ENCODE assay signal across 22 cellular contexts in genomic region chr1:245197121-245197520, GRCh38. TPM values are rescaled to one million over a fixed set of nuclear protein-coding genes. Genes with fewer than 3 reads are reported as not detected.
"Had no signal": no experiment of that assay in that cellular context is flagged by ENCODE, and none has a peak within 500 bp of the region (broad histone marks: within the 10 kb centered on the region; RNA-seq: fewer than 3 reads in every experiment).

No MANE protein-coding gene starts in this region.

- H3K36me3 Mint-ChIP-seq: activated naive CD4-positive, alpha-beta T cell treated with anti-CD3 and anti-CD28 coated beads, Interleukin-2, amount 50 U/mL, for 72 hours; stimulated activated naive B cell treated with anti-CD40 and anti-IgM and Interleukin-4, amounts not matched to agents 10 μg/mL and 1 μg/mL and 100 μg/mL, for 72 hours; WTC11 had no signal

- H3K27ac Mint-ChIP-seq: activated naive CD4-positive, alpha-beta T cell treated with anti-CD3 and anti-CD28 coated beads, Interleukin-2, amount 50 U/mL, for 72 hours; activated T-helper 17 cell treated with anti-CD3 and anti-CD28 coated beads, Interleukin-2, amount 50 U/mL, for 72 hours; stimulated activated naive B cell treated with anti-CD40 and anti-IgM and Interleukin-4, amounts not matched to agents 10 μg/mL and 1 μg/mL and 100 μg/mL, for 72 hours; WTC11 had no signal

- H3K27me3 ChIP-seq: ascending aorta, brain microvascular endothelial cell, esophagus muscularis mucosa, uterus had no signal

- H3K9me3 ChIP-seq: ascending aorta, esophagus muscularis mucosa, lower lobe of right lung, mucosa of descending colon, uterus had no signal

- H3K4me3 Mint-ChIP-seq: activated T-helper 17 cell treated with anti-CD3 and anti-CD28 coated beads, Interleukin-2, amount 50 U/mL, for 72 hours; stimulated activated naive B cell treated with anti-CD40 and anti-IgM and Interleukin-4, amounts not matched to agents 10 μg/mL and 1 μg/mL and 100 μg/mL, for 72 hours; WTC11 had no signal

- H3K4me3 ChIP-seq: ascending aorta, dorsolateral prefrontal cortex, esophagus muscularis mucosa, lower lobe of right lung, mucosa of descending colon, uterus had no signal

- ATAC-seq: activated naive CD4-positive, alpha-beta T cell treated with anti-CD3 and anti-CD28 coated beads, Interleukin-2, amount 50 U/mL, for 72 hours; activated T-helper 17 cell treated with anti-CD3 and anti-CD28 coated beads, Interleukin-2, amount 50 U/mL, for 72 hours; lower lobe of right lung; mucosa of descending colon; sciatic nerve; stimulated activated naive B cell treated with anti-CD40 and anti-IgM and Interleukin-4, amounts not matched to agents 10 μg/mL and 1 μg/mL and 100 μg/mL, for 72 hours; WTC11 had no signal

- H3K9me3 Mint-ChIP-seq: activated naive CD4-positive, alpha-beta T cell treated with anti-CD3 and anti-CD28 coated beads, Interleukin-2, amount 50 U/mL, for 72 hours; activated T-helper 17 cell treated with anti-CD3 and anti-CD28 coated beads, Interleukin-2, amount 50 U/mL, for 72 hours; stimulated activated naive B cell treated with anti-CD40 and anti-IgM and Interleukin-4, amounts not matched to agents 10 μg/mL and 1 μg/mL and 100 μg/mL, for 72 hours; WTC11 had no signal

- H3K4me1 ChIP-seq: ascending aorta, lower lobe of right lung, uterus had no signal

- DNase-seq: activated T-cell treated with anti-CD3 and anti-CD28 coated beads, Interleukin-2, amount 50 U/mL, for 1 hour; central memory CD4-positive, alpha-beta T cell; dorsolateral prefrontal cortex; islet precursor cell; lower lobe of right lung; mesendoderm; mucosa of descending colon; occipital lobe; small intestine; stimulated activated CD4-positive, alpha-beta T cell treated with anti-CD3 and anti-CD28 coated beads, Interleukin-2, amount 100 ng/mL, for 48 hours; stimulated activated CD8-positive, alpha-beta memory T cell treated with anti-CD3 and anti-CD28 coated beads, Interleukin-4, amount 100 ng/mL, for 48 hours; stimulated activated naive B cell treated with anti-CD40 and anti-IgM and Interleukin-4, amounts not matched to agents 10 μg/mL and 1 μg/mL and 100 μg/mL, for 72 hours; T-helper 9 cell; trophoblast cell; uterus had no signal

- H3K36me3 ChIP-seq: ascending aorta, brain microvascular endothelial cell, esophagus muscularis mucosa, lower lobe of right lung, uterus had no signal

- H3K4me1 Mint-ChIP-seq: activated T-helper 17 cell treated with anti-CD3 and anti-CD28 coated beads, Interleukin-2, amount 50 U/mL, for 72 hours had no signal

- H3K27ac ChIP-seq: ascending aorta, brain microvascular endothelial cell, dorsolateral prefrontal cortex, esophagus muscularis mucosa, lower lobe of right lung, uterus had no signal

RNA-seq across cellular contexts. Expression of gene KIF26B, which starts 42.3 kb away (rescaled TPM):
- total RNA-seq: activated T-helper 17 cell treated with anti-CD3 and anti-CD28 coated beads, Interleukin-2, amount 50 U/mL, for 72 hours; ascending aorta had no signal
